ENCODE assay signal across 9 cellular contexts in genomic region chr19:58399903-58400637, GRCh38. TPM values are rescaled to one million over a fixed set of nuclear protein-coding genes. Genes with fewer than 3 reads are reported as not detected.
A peak's percentile ranks its signal among the peaks of the same experiment; 100 is the strongest.
DNase-seq lines count a peak whose midpoint lies in the region; ATAC-seq and TF ChIP-seq lines count a peak whose summit lies in the region.
"Had no signal": no experiment of that assay in that cellular context is flagged by ENCODE, and none has a peak within 500 bp of the region (broad histone marks: within the 10 kb centered on the region; RNA-seq: fewer than 3 reads in every experiment).

No MANE protein-coding gene starts in this region.

- no peak overlapping the region for H3K27ac ChIP-seq in SJCRH30

- CTCF ChIA-PET in activated naive CD4-positive, alpha-beta T cell treated with anti-CD3 and anti-CD28 coated beads, Interleukin-2, amount 10 ng/mL, durations not matched to agents 7 days and 5 days (lab: Charles Lee), result interaction anchor here (1.0 kb wide), 1 partner anchor 114 kb away, joined by 3 read pairs; no protein-coding TSS in a partner anchor
- CTCF ChIA-PET in activated B cell treated with CpG ODN at 0.5 μM for 24 hours (lab: Charles Lee), result no interaction called here

- peaks cover 22% of the 10 kb centered on the region for H3K27me3 ChIP-seq in kidney epithelial cell (ENCODE audit: control insufficient read depth, insufficient read depth, low read length)
- no peaks in the 10 kb centered on the region for H3K27me3 ChIP-seq in SJCRH30

- no peak for DNase-seq in activated naive CD4-positive, alpha-beta T cell treated with anti-CD3 and anti-CD28 coated beads, Interleukin-2, amount 10 ng/mL, durations not matched to agents 7 days and 5 days
- no peak for DNase-seq in activated naive CD4-positive, alpha-beta T cell treated with anti-CD3 and anti-CD28 coated beads, Interleukin-2, amount 50 U/mL, for 72 hours (ENCODE audit: low spot score in 2 of 2)
- DNase-seq in activated B cell treated with CpG ODN at 0.5 μM for 24 hours (no peak), kidney epithelial cell (ENCODE audit: low read depth) (no peak), type B pancreatic cell (ENCODE audit: extremely low spot score, unreplicated experiment) (no peak), SJCRH30 (no peak), NCI-H1930 (lab: John Stamatoyannopoulos, UW) (no peak)
- no peak for DNase-seq in stimulated activated CD4-positive, alpha-beta T cell treated with anti-CD3 and anti-CD28 coated beads, Interleukin-2, amount 100 ng/mL, for 24 hours

- H3K36me3 ChIP-seq in kidney epithelial cell (ENCODE audit: control insufficient read depth, insufficient read depth, low read length) (no peaks in the 10 kb centered on the region), SJCRH30 (peaks cover 10% of the 10 kb centered on the region)

- H3K27ac Mint-ChIP-seq in activated naive CD4-positive, alpha-beta T cell treated with anti-CD3 and anti-CD28 coated beads, Interleukin-2, amount 10 ng/mL, durations not matched to agents 7 days and 5 days, result no peak overlapping the region
- peak overlapping the region in 1 of 2 donors; percentile 53 for H3K27ac Mint-ChIP-seq in activated naive CD4-positive, alpha-beta T cell treated with anti-CD3 and anti-CD28 coated beads, Interleukin-2, amount 50 U/mL, for 72 hours
- H3K27ac Mint-ChIP-seq in activated B cell treated with CpG ODN at 0.5 μM for 24 hours, result no peak overlapping the region
- peak overlapping the region; percentile 68 for H3K27ac Mint-ChIP-seq in type B pancreatic cell

- H3K27me3 Mint-ChIP-seq in activated naive CD4-positive, alpha-beta T cell treated with anti-CD3 and anti-CD28 coated beads, Interleukin-2, amount 10 ng/mL, durations not matched to agents 7 days and 5 days, result peaks cover 45% of the 10 kb centered on the region
- H3K27me3 Mint-ChIP-seq in activated B cell treated with CpG ODN at 0.5 μM for 24 hours (peaks cover 7% of the 10 kb centered on the region), type B pancreatic cell (peaks cover 19% of the 10 kb centered on the region)

- no peaks in the 10 kb centered on the region for H3K9me3 ChIP-seq in SJCRH30 (replicated peaks)

- H3K4me1 Mint-ChIP-seq in activated naive CD4-positive, alpha-beta T cell treated with anti-CD3 and anti-CD28 coated beads, Interleukin-2, amount 10 ng/mL, durations not matched to agents 7 days and 5 days, result peaks cover 29% of the 10 kb centered on the region
- H3K4me1 Mint-ChIP-seq in activated B cell treated with CpG ODN at 0.5 μM for 24 hours (peaks cover 15% of the 10 kb centered on the region), type B pancreatic cell (ENCODE audit: unreplicated experiment) (peaks cover 11% of the 10 kb centered on the region)

- POLR2A ChIA-PET in activated B cell treated with CpG ODN at 0.5 μM for 24 hours (lab: Charles Lee), result interaction anchor here (1.1 kb wide), 1 partner anchor 38 kb away, joined by 3 read pairs; no protein-coding TSS in a partner anchor

- peak overlapping the region; percentile 92 for H3K4me3 Mint-ChIP-seq in activated naive CD4-positive, alpha-beta T cell treated with anti-CD3 and anti-CD28 coated beads, Interleukin-2, amount 10 ng/mL, durations not matched to agents 7 days and 5 days
- H3K4me3 Mint-ChIP-seq in activated B cell treated with CpG ODN at 0.5 μM for 24 hours (peak overlapping the region; percentile 92), type B pancreatic cell (peak overlapping the region; percentile 99)

- no peaks in the 10 kb centered on the region for H3K9me3 Mint-ChIP-seq in activated naive CD4-positive, alpha-beta T cell treated with anti-CD3 and anti-CD28 coated beads, Interleukin-2, amount 10 ng/mL, durations not matched to agents 7 days and 5 days
- no peaks in the 10 kb centered on the region for H3K9me3 Mint-ChIP-seq in activated naive CD4-positive, alpha-beta T cell treated with anti-CD3 and anti-CD28 coated beads, Interleukin-2, amount 50 U/mL, for 72 hours
- no peaks in the 10 kb centered on the region for H3K9me3 Mint-ChIP-seq in activated B cell treated with CpG ODN at 0.5 μM for 24 hours
- no peaks in the 10 kb centered on the region for H3K9me3 Mint-ChIP-seq in type B pancreatic cell

- H3K4me3 ChIP-seq in kidney epithelial cell (ENCODE audit: low read depth, low read length) (peak overlapping the region; percentile 60), SJCRH30 (no peak overlapping the region)

- intact Hi-C loops in activated B cell treated with CpG ODN at 0.5 μM for 24 hours (cut with micrococcal nuclease), result loop anchor here (2.0 to 10.0 kb wide), 2 partner anchors 67 to 305 kb away; partner anchors contain the start of genes ZNF324 and ZSCAN18

- no peaks in the 10 kb centered on the region for H3K4me1 ChIP-seq in SJCRH30

- no peak for ATAC-seq in activated naive CD4-positive, alpha-beta T cell treated with anti-CD3 and anti-CD28 coated beads, Interleukin-2, amount 50 U/mL, for 72 hours
- ATAC-seq in activated B cell treated with CpG ODN at 0.5 μM for 24 hours (ENCODE audit: low read depth), result no peak

- no peak for TF ChIP-seq CTCF in activated B cell treated with CpG ODN at 0.5 μM for 24 hours (IDR thresholded peaks at IDR 0.05)
- no peak for TF ChIP-seq CTCF in kidney epithelial cell (IDR thresholded peaks at IDR 0.05; ENCODE audit: insufficient read depth, low read length, poor library complexity, severe bottlenecking)
- no peak for TF ChIP-seq CTCF in type B pancreatic cell (conservative IDR thresholded peaks at IDR 0.05)

- H3K36me3 Mint-ChIP-seq in activated naive CD4-positive, alpha-beta T cell treated with anti-CD3 and anti-CD28 coated beads, Interleukin-2, amount 10 ng/mL, durations not matched to agents 7 days and 5 days, result peaks cover 6% of the 10 kb centered on the region
- H3K36me3 Mint-ChIP-seq in activated naive CD4-positive, alpha-beta T cell treated with anti-CD3 and anti-CD28 coated beads, Interleukin-2, amount 50 U/mL, for 72 hours, result peaks cover 0 to under 1% of the 10 kb centered on the region in 2 donors
- peaks cover 5% of the 10 kb centered on the region for H3K36me3 Mint-ChIP-seq in activated B cell treated with CpG ODN at 0.5 μM for 24 hours (ENCODE audit: low read depth)
- H3K36me3 Mint-ChIP-seq in type B pancreatic cell, result peaks cover 3% of the 10 kb centered on the region

RNA-seq across cellular contexts. Expression of gene RNF225, which starts 4.6 kb away (rescaled TPM):
- total RNA-seq in activated naive CD4-positive, alpha-beta T cell treated with anti-CD3 and anti-CD28 coated beads, Interleukin-2, amount 50 U/mL, for 72 hours, result under 1 TPM; 0.48 to 0.60 TPM
- total RNA-seq in activated B cell treated with CpG ODN at 0.5 μM for 24 hours (0.44 TPM in 1 of 2 replicates, not detected in the other), kidney epithelial cell (not detected in 2 replicates), type B pancreatic cell (ENCODE audit: low replicate concordance) (1.0 and 4.0 TPM in 2 replicates)
- 0.20 and 0.38 TPM in 2 replicates for total RNA-seq in SJCRH30 (2014; rRNA removed; shearing (Covaris generic))
- total RNA-seq: frontal cortex had no signal

RNA-seq across cellular contexts. Expression of gene ZNF584, which starts 8.4 kb away (rescaled TPM):
- total RNA-seq in activated naive CD4-positive, alpha-beta T cell treated with anti-CD3 and anti-CD28 coated beads, Interleukin-2, amount 50 U/mL, for 72 hours, result 10 to 100 TPM; 10.4 to 13.9 TPM
- 8.6 and 9.6 TPM in 2 replicates for total RNA-seq in activated B cell treated with CpG ODN at 0.5 μM for 24 hours
- total RNA-seq in kidney epithelial cell, result 6.6 and 7.1 TPM in 2 replicates
- 10.1 and 18.2 TPM in 2 replicates for total RNA-seq in type B pancreatic cell (ENCODE audit: low replicate concordance)
- 12.2 and 13.8 TPM in 2 replicates for total RNA-seq in SJCRH30 (2014; rRNA removed; shearing (Covaris generic))

RNA-seq across cellular contexts. Expression of gene RPS5, which starts 13.0 kb away (rescaled TPM):
- 1,000 to 10,000 TPM; 1,454 to 1,511 TPM for total RNA-seq in activated naive CD4-positive, alpha-beta T cell treated with anti-CD3 and anti-CD28 coated beads, Interleukin-2, amount 50 U/mL, for 72 hours
- 1,982 and 2,193 TPM in 2 replicates for total RNA-seq in activated B cell treated with CpG ODN at 0.5 μM for 24 hours
- total RNA-seq in kidney epithelial cell, result 2,403 and 2,550 TPM in 2 replicates
- 1,320 and 1,324 TPM in 2 replicates for total RNA-seq in type B pancreatic cell (ENCODE audit: low replicate concordance)
- 1,942 and 2,376 TPM in 2 replicates for total RNA-seq in SJCRH30 (2014; rRNA removed; shearing (Covaris generic))

RNA-seq across cellular contexts. Expression of gene ZNF837, which starts 19.2 kb away (rescaled TPM):
- 1 to 10 TPM in 1 of 2 donors, under 1 TPM in 1; 0.48 to 2.1 TPM for total RNA-seq in activated naive CD4-positive, alpha-beta T cell treated with anti-CD3 and anti-CD28 coated beads, Interleukin-2, amount 50 U/mL, for 72 hours
- 3.1 and 3.5 TPM in 2 replicates for total RNA-seq in activated B cell treated with CpG ODN at 0.5 μM for 24 hours
- 4.3 and 5.9 TPM in 2 replicates for total RNA-seq in kidney epithelial cell
- 2.8 and 3.8 TPM in 2 replicates for total RNA-seq in type B pancreatic cell (ENCODE audit: low replicate concordance)
- 0.30 and 0.47 TPM in 2 replicates for total RNA-seq in SJCRH30 (2014; rRNA removed; shearing (Covaris generic))

RNA-seq across cellular contexts. Expression of gene ZNF497, which starts 37.5 kb away (rescaled TPM):
- 1 to 10 TPM in 1 of 2 donors, under 1 TPM in 1; 0.23 to 2.6 TPM for total RNA-seq in activated naive CD4-positive, alpha-beta T cell treated with anti-CD3 and anti-CD28 coated beads, Interleukin-2, amount 50 U/mL, for 72 hours
- total RNA-seq in activated B cell treated with CpG ODN at 0.5 μM for 24 hours (1.7 and 2.1 TPM in 2 replicates), kidney epithelial cell (0.58 and 3.1 TPM in 2 replicates), type B pancreatic cell (ENCODE audit: low replicate concordance) (4.1 and 8.1 TPM in 2 replicates)
- total RNA-seq in SJCRH30 (2014; rRNA removed; shearing (Covaris generic)), result 0.45 and 0.73 TPM in 2 replicates
